ENCODE assay signal across 12 cellular contexts in genomic region chr10:97780991-97781540, GRCh38. TPM values are rescaled to one million over a fixed set of nuclear protein-coding genes. Genes with fewer than 3 reads are reported as not detected.
DNase-seq lines count a peak whose midpoint lies in the region; ATAC-seq, FAIRE-seq and TF ChIP-seq lines count a peak whose summit lies in the region.
"Had no signal": no experiment of that assay in that cellular context is flagged by ENCODE, and none has a peak within 500 bp of the region (broad histone marks: within the 10 kb centered on the region; RNA-seq: fewer than 3 reads in every experiment).

No MANE protein-coding gene starts in this region.

- H3F3A ChIP-seq in PC-3 (ENCODE audit: low read length, unreplicated experiment) = no peaks in the 10 kb centered on the region

- POLR2A ChIA-PET in A549 (lab: Yijun Ruan, JAX) = no interaction called here
- POLR2A ChIA-PET in PC-3 (lab: Charles Lee; ENCODE audit: unreplicated experiment) = no interaction called here

- H3K9ac ChIP-seq in HUES64 (ENCODE audit: low read depth, low read length) (no peak overlapping the region), PC-3 (ENCODE audit: low read length) (no peak overlapping the region)

- H3K27ac ChIP-seq in A549 (peak overlapping the region in 1 of 2 experiments; percentile 27; a peak in 1 of 6 replicates), HUES64 (ENCODE audit: low read depth, low read length) (peak overlapping the region; percentile 41; the same call in 1 of the 2 replicates), adrenal gland (peak overlapping the region in 3 of 5 donors; percentile 12 to 71 (median 68)), right lobe of liver (no peak overlapping the region), PC-3 (ENCODE audit: low read length) (no peak overlapping the region)

- CTCF ChIA-PET in A549 (lab: Yijun Ruan, JAX) (interaction anchor here (0.6 to 11.6 kb wide), 8 partner anchors 10 to 265 kb away, joined by 3 to 82 read pairs (median 4); no protein-coding TSS in a partner anchor), PC-3 (lab: Charles Lee) (no interaction called here)

- ATAC-seq in A549 (peak; percentile 45 to 57; a peak in 4 of 6 replicates), right lobe of liver (peak; percentile 42 to 50 (median 46)), GM18498 (IDR thresholded peaks at IDR 0.05; ENCODE audit: unreplicated experiment) (no peak), HG03432 (IDR thresholded peaks at IDR 0.05; ENCODE audit: unreplicated experiment) (no peak), GM21737 (IDR thresholded peaks at IDR 0.05; ENCODE audit: unreplicated experiment) (no peak), PC-3 (no peak)

- H3K36me3 ChIP-seq in HUES64 (ENCODE audit: insufficient read depth, low read length) (no peaks in the 10 kb centered on the region), adrenal gland (replicated peaks in 1 of 2) (no peaks in the 10 kb centered on the region), right lobe of liver (no peaks in the 10 kb centered on the region), PC-3 (ENCODE audit: low read depth, low read length) (no peaks in the 10 kb centered on the region)
- H3K36me3 ChIP-seq: spleen had no signal

- 68% methylated on average over 5 of the region's 6 CpGs for WGBS in A549 (ENCODE audit: missing lambda C conversion rate)
- 49% methylated on average over 6 of the region's 6 CpGs for WGBS in HUES64
- whole genome bisulfite sequencing in adrenal gland, 4 donors = 56 to 69% (median 60%) methylated on average over 5 to 6 of the region's 6 CpGs
- 58% methylated on average over 3 of the region's 6 CpGs for WGBS in right lobe of liver (ENCODE audit: insufficient coverage, low coverage, low lambda C conversion rate, missing lambda C conversion rate)

- H2AFZ ChIP-seq in PC-3 (ENCODE audit: low read length) = no peak overlapping the region

- H3K4me2 ChIP-seq in A549 (no peak overlapping the region), PC-3 (ENCODE audit: low read length) (no peak overlapping the region)

- H3K9me3 ChIP-seq in A549 (no peaks in the 10 kb centered on the region), HUES64 (ENCODE audit: insufficient read depth, low read depth, low read length) (no peaks in the 10 kb centered on the region), adrenal gland (replicated peaks in 1 of 3) (no peaks in the 10 kb centered on the region), right lobe of liver (no peaks in the 10 kb centered on the region), PC-3 (ENCODE audit: low read length) (no peaks in the 10 kb centered on the region)
- H3K9me3 ChIP-seq: spleen had no signal

- no peaks in the 10 kb centered on the region for H3K27me3 ChIP-seq in HUES64 (ENCODE audit: insufficient read depth, low read length)
- H3K27me3 ChIP-seq in adrenal gland = no peaks in the 10 kb centered on the region
- no peaks in the 10 kb centered on the region for H3K27me3 ChIP-seq in right lobe of liver
- H3K27me3 ChIP-seq in PC-3 (ENCODE audit: low read length) = no peaks in the 10 kb centered on the region
- H3K27me3 ChIP-seq: spleen had no signal

- H3K9me2 ChIP-seq in PC-3 (replicated peaks; ENCODE audit: low read length) = no peaks in the 10 kb centered on the region

- H3K4me1 ChIP-seq in A549 (no peaks in the 10 kb centered on the region), HUES64 (ENCODE audit: insufficient read depth, low read length) (peaks cover 15% of the 10 kb centered on the region), adrenal gland (replicated peaks in 1 of 2) (peaks cover 0 to 29% of the 10 kb centered on the region in 2 donors), right lobe of liver (peaks cover 0 to 11% (median 0%) of the 10 kb centered on the region in 4 donors), PC-3 (ENCODE audit: insufficient read depth, low read length) (no peaks in the 10 kb centered on the region)

- no peak for DNase-seq in A549 (ENCODE audit: low read depth in 1 of 2, low spot score in 1 of 2)
- no peak for DNase-seq in adrenal gland
- peak in 1 of 3 donors; percentile 35 for DNase-seq in right lobe of liver
- DNase-seq in PC-3 = no peak
- DNase-seq: NCI-H1436, spleen had no signal

- TF ChIP-seq CTCF in A549 (IDR thresholded peaks at IDR 0.05) = no peak
- no peak for TF ChIP-seq CTCF in adrenal gland (IDR thresholded peaks at IDR 0.05)
- TF ChIP-seq CTCF in right lobe of liver (IDR thresholded peaks at IDR 0.05) = no peak
- TF ChIP-seq CTCF in PC-3 (conservative IDR thresholded peaks at IDR 0.05; ENCODE audit: low read depth, low read length) = no peak

- TF ChIP-seq EP300 in A549 (IDR thresholded peaks at IDR 0.05) = no peak

- no peaks in the 10 kb centered on the region for H3K79me2 ChIP-seq in PC-3 (ENCODE audit: low read length)

- TF ChIP-seq POLR2A in A549 (IDR thresholded peaks at IDR 0.05; ENCODE audit: low read length) (no peak), adrenal gland (IDR thresholded peaks at IDR 0.05) (no peak), right lobe of liver (IDR thresholded peaks at IDR 0.05) (no peak)

- BruUV-seq in PC-3 (replicated peaks; lab: Mats Ljungman, UMichigan) = no TSS peak

- H4K20me1 ChIP-seq in PC-3 (ENCODE audit: low read length) = no peaks in the 10 kb centered on the region

- no peak for TF ChIP-seq RAD21 in A549 (conservative IDR thresholded peaks at IDR 0.05 in 1 of 2, IDR thresholded peaks at IDR 0.05 in 1 of 2)

- no peak for FAIRE-seq in A549 (lab: Jason Lieb, UNC)
- FAIRE-seq: GM19239 had no signal

- no peak overlapping the region for H3K4me3 ChIP-seq in A549
- H3K4me3 ChIP-seq in HUES64 (ENCODE audit: low read length) = no peak overlapping the region
- H3K4me3 ChIP-seq in adrenal gland = no peak overlapping the region
- H3K4me3 ChIP-seq in right lobe of liver = no peak overlapping the region
- no peak overlapping the region for H3K4me3 ChIP-seq in PC-3 (ENCODE audit: low read length)
- H3K4me3 ChIP-seq: spleen had no signal

- intact Hi-C loops in adrenal gland (cut with DNase I) = no loop called here
- intact Hi-C loops in right lobe of liver (cut with DNase I) = no loop called here
- intact Hi-C loops in PC-3 (cut with micrococcal nuclease) = no loop called here

TF ChIP-seq in A549, 52 proteins besides CTCF, POLR2A, EP300 and RAD21 (continues in another document):
- TF ChIP-seq FOXS1 (CRISPR knock-in tag; IDR thresholded peaks at IDR 0.05) (no peak), RARB (CRISPR knock-in tag; IDR thresholded peaks at IDR 0.05) (no peak), RCOR1 (IDR thresholded peaks at IDR 0.05; ENCODE audit: low read depth, low read length) (no peak), SREBF2 (IDR thresholded peaks at IDR 0.05) (no peak), TFCP2L1 (CRISPR knock-in tag; IDR thresholded peaks at IDR 0.05) (no peak), ZC3H11A (IDR thresholded peaks at IDR 0.05) (no peak), CBX8 (IDR thresholded peaks at IDR 0.05) (no peak), RNF2 (IDR thresholded peaks at IDR 0.05; ENCODE audit: borderline replicate concordance, low read depth) (no peak), USF2 (IDR thresholded peaks at IDR 0.05) (no peak), NFE2L2 (conservative IDR thresholded peaks at IDR 0.05; ENCODE audit: low read length) (no peak), HOXB5 (CRISPR knock-in tag; IDR thresholded peaks at IDR 0.05) (no peak), TP53 (CRISPR knock-in tag; IDR thresholded peaks at IDR 0.05) (no peak), GATA3 (IDR thresholded peaks at IDR 0.05; ENCODE audit: borderline replicate concordance) (no peak)
- TF ChIP-seq, protein P1, sequence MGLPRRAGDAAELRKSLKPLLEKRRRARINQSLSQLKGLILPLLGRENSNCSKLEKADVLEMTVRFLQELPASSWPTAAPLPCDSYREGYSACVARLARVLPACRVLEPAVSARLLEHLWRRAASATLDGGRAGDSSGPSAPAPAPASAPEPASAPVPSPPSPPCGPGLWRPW (IDR thresholded peaks at IDR 0.05) = no peak
- TF ChIP-seq, protein P2, sequence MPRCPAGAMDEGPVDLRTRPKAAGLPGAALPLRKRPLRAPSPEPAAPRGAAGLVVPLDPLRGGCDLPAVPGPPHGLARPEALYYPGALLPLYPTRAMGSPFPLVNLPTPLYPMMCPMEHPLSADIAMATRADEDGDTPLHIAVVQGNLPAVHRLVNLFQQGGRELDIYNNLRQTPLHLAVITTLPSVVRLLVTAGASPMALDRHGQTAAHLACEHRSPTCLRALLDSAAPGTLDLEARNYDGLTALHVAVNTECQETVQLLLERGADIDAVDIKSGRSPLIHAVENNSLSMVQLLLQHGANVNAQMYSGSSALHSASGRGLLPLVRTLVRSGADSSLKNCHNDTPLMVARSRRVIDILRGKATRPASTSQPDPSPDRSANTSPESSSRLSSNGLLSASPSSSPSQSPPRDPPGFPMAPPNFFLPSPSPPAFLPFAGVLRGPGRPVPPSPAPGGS (IDR thresholded peaks at IDR 0.05) = no peak

RNA-seq across cellular contexts. Expression of gene SFRP5, which starts 9.3 kb away (rescaled TPM):
- 0.50 and 0.79 TPM in 2 replicates for polyA plus RNA-seq in A549 (2011; rRNA removed)
- polyA plus RNA-seq in A549 (2012; cell fraction: cytosol; rRNA removed) = 1.0 and 1.3 TPM in 2 replicates
- 1.2 TPM in 2 replicates for polyA plus RNA-seq in A549 (2012; cell fraction: nucleus; rRNA removed)
- 0.83 to 1.3 TPM (median 1.2 TPM) in 3 replicates for polyA plus RNA-seq in A549 (2017; fragmentation: RNase III; extraction: RNeasy Plus Mini Kit Qiagen cat#74134 plus additional on column Dnase treatment)
- polyA minus RNA-seq in A549 (2011; rRNA and poly(A)+ RNA removed) = 0.29 and 0.37 TPM in 2 replicates
- polyA plus RNA-seq in HUES64 (2013, experiment 1 of 2) = 1.1 TPM
- polyA plus RNA-seq in HUES64 (2013, experiment 2 of 2) = 1.0 TPM
- 10 to 100 TPM in 2 of 8 donors, 1 to 10 TPM in 3, under 1 TPM in 3; 0.32 to 12.9 (median 1.9) TPM for total RNA-seq in adrenal gland
- polyA plus RNA-seq in adrenal gland = 10 to 100 TPM in 1 of 3 donors, 1 to 10 TPM in 2; 8.0 to 43.4 (median 8.7) TPM
- 1 to 10 TPM; 1.6 to 6.6 (median 4.5) TPM for total RNA-seq in right lobe of liver
- not detected in 2 replicates for total RNA-seq in PC-3 (2014; rRNA removed)
- total RNA-seq: glomerular endothelial cell, spleen had no signal

RNA-seq across cellular contexts. Expression of gene ZFYVE27, which starts 44.1 kb away (rescaled TPM):
- polyA plus RNA-seq in A549 (2011; rRNA removed) (17.1 and 20.2 TPM in 2 replicates), A549 (2017; fragmentation: RNase III; extraction: RNeasy Plus Mini Kit Qiagen cat#74134 plus additional on column Dnase treatment) (17.1 to 20.1 TPM (median 19.6 TPM) in 3 replicates), adrenal gland (10 to 100 TPM; 23.6 to 39.3 (median 31.7) TPM)
- polyA plus RNA-seq in A549 (2012; cell fraction: cytosol; rRNA removed) = 18.3 and 21.1 TPM in 2 replicates
- 60.5 and 76.0 TPM in 2 replicates for polyA plus RNA-seq in A549 (2012; cell fraction: nucleus; rRNA removed)
- polyA minus RNA-seq in A549 (2011; rRNA and poly(A)+ RNA removed) = 19.6 and 21.2 TPM in 2 replicates
- polyA plus RNA-seq in HUES64 (2013, experiment 1 of 2) = 12.5 TPM
- polyA plus RNA-seq in HUES64 (2013, experiment 2 of 2) = 10.3 TPM
- total RNA-seq in adrenal gland (10 to 100 TPM; 26.7 to 45.3 (median 32.4) TPM), right lobe of liver (10 to 100 TPM in 5 of 6 experiments, 1 to 10 TPM in 1; 9.2 to 19.3 (median 12.6) TPM), PC-3 (2014; rRNA removed) (13.1 and 15.0 TPM in 2 replicates)

Comparison
In these comparisons a context has a peak if more than half of its experiments do, and no peak if none do; other contexts are left out.
1. ATAC-seq: peak in A549 (2 of 2) and right lobe of liver (4 of 4); none in GM18498 (single experiment), HG03432 (single experiment), GM21737 (single experiment) and PC-3 (single experiment).
2. H3K27ac ChIP-seq: peak in HUES64 (single experiment) and adrenal gland (3 of 5); none in right lobe of liver (0 of 3) and PC-3 (single experiment).